11 cellular contexts compared by ENCODE assay signal in the genomic region with DNA sequence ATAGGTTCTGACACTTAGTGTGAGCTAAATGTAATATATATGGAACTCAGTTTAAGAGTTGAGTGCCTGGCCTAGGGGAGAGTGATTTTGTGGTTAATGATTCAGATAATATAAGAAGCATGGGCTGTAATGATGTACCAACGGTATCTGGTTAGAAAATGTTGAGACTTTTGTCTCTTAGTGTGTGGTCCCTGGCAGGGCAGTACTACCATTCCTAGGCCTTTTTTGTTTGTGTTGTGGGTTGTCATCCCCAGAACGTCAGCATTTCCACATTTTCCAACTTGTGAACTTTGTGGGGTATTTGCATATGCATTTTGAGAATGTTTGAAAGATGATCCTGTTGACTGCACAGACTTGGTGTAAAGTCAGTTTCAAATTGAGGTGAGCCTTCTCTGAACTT. TPM values are rescaled to one million over a fixed set of nuclear protein-coding genes. Genes with fewer than 3 reads are reported as not detected.
DNase-seq lines count a peak whose midpoint lies in the region; ATAC-seq, FAIRE-seq and TF ChIP-seq lines count a peak whose summit lies in the region.
"Had no signal": no experiment of that assay in that cellular context is flagged by ENCODE, and none has a peak within 500 bp of the region (broad histone marks: within the 10 kb centered on the region; RNA-seq: fewer than 3 reads in every experiment).

No MANE protein-coding gene starts in this region.

- DNase-seq in AG08396 (ENCODE audit: low spot score) (peak; percentile 25), GM19239 (ENCODE audit: insufficient read length, low spot score) (no peak), SK-N-SH (no peak), fibroblast of pulmonary artery (ENCODE audit: low read depth) (peak; percentile 56), DMS53 (lab: John Stamatoyannopoulos, UW) (no peak), DMS79 (lab: John Stamatoyannopoulos, UW) (no peak), left lung (no peak)
- DNase-seq: lower lobe of right lung, NCI-H1417 had no signal

- no peak overlapping the region for H2AFZ ChIP-seq in SK-N-SH (ENCODE audit: low read depth)

- peak; percentile 80 for FAIRE-seq in GM19239 (lab: Jason Lieb, UNC)
- FAIRE-seq: colon had no signal

- H4K20me1 ChIP-seq in SK-N-SH (ENCODE audit: insufficient read depth) = peaks cover 99% of the 10 kb centered on the region

- H3K36me3 ChIP-seq in SK-N-SH (replicated peaks in 1 of 2; ENCODE audit: control insufficient read depth in 1 of 2, insufficient read depth in 2 of 2, low read length in 1 of 2) (peaks cover 0 to 19% of the 10 kb centered on the region in 2 experiments), left lung (no peaks in the 10 kb centered on the region)
- H3K36me3 ChIP-seq: lower lobe of right lung had no signal

- TF ChIP-seq EP300 in SK-N-SH (IDR thresholded peaks at IDR 0.05; ENCODE audit: borderline replicate concordance in 1 of 2, low read depth in 1 of 2, low read length in 1 of 2) = 0 out of 4 replicates have a peak, but pooled peaks of 1 of the 2 experiments have one; percentile 3

- no peak for TF ChIP-seq CTCF in SK-N-SH (IDR thresholded peaks at IDR 0.05)
- TF ChIP-seq CTCF in fibroblast of pulmonary artery (IDR thresholded peaks at IDR 0.05; ENCODE audit: low read length, missing control alignments) = no peak
- TF ChIP-seq CTCF in left lung (IDR thresholded peaks at IDR 0.05) = no peak

- H3K27ac ChIP-seq in SK-N-SH (ENCODE audit: low read depth in 2 of 2, low read length in 1 of 2) (peak overlapping the region; percentile 53 to 58), left lung (no peak overlapping the region)
- H3K27ac ChIP-seq: lower lobe of right lung had no signal

- H3K9me3 ChIP-seq in SK-N-SH = no peaks in the 10 kb centered on the region
- no peaks in the 10 kb centered on the region for H3K9me3 ChIP-seq in left lung
- H3K9me3 ChIP-seq: lower lobe of right lung had no signal

- H3K4me3 ChIP-seq in SK-N-SH (ENCODE audit: low read depth in 2 of 2, low read length in 1 of 2) (no peak overlapping the region), fibroblast of pulmonary artery (replicated peaks; ENCODE audit: low read depth, low read length) (no peak overlapping the region), left lung (no peak overlapping the region)
- H3K4me3 ChIP-seq: lower lobe of right lung had no signal

- H3K4me1 ChIP-seq in SK-N-SH (ENCODE audit: control insufficient read depth in 1 of 2, insufficient read depth in 2 of 2, low read depth in 1 of 2, low read length in 1 of 2) = peaks cover 26 to 38% of the 10 kb centered on the region in 2 experiments; a peak in 3 of 4 replicates
- peaks cover 14 to 75% of the 10 kb centered on the region in 2 donors for H3K4me1 ChIP-seq in left lung

- intact Hi-C loops in left lung (cut with DNase I) = no loop called here

- TF ChIP-seq RAD21 in SK-N-SH (IDR thresholded peaks at IDR 0.05; ENCODE audit: low read length) = no peak

- peaks cover 100% of the 10 kb centered on the region for H3K79me2 ChIP-seq in SK-N-SH (ENCODE audit: insufficient read depth)

- H3K27me3 ChIP-seq in SK-N-SH (ENCODE audit: insufficient read depth) = no peaks in the 10 kb centered on the region
- H3K27me3 ChIP-seq in left lung = no peaks in the 10 kb centered on the region

- H3F3A ChIP-seq in SK-N-SH (replicated peaks; ENCODE audit: insufficient read depth) = peaks cover 35% of the 10 kb centered on the region

- peak overlapping the region; percentile 34; the same call in 1 of the 2 replicates for H3K4me2 ChIP-seq in SK-N-SH

- H3K9me2 ChIP-seq in SK-N-SH = no peaks in the 10 kb centered on the region

- no peak for ATAC-seq in HG02571 (IDR thresholded peaks at IDR 0.05; ENCODE audit: unreplicated experiment)
- ATAC-seq in left lung = no peak

- POLR2A ChIA-PET in SK-N-SH (lab: Yijun Ruan, JAX) = no interaction called here

- 56% methylated on average over 2 of the region's 2 CpGs for WGBS in SK-N-SH (ENCODE audit: low lambda C conversion rate)

- no peak overlapping the region for H3K9ac ChIP-seq in SK-N-SH

- CTCF ChIA-PET in SK-N-SH (lab: Yijun Ruan, JAX) = interaction anchor here (1.1 kb wide), 1 partner anchor 12 kb away, joined by 3 read pairs; no protein-coding TSS in a partner anchor

TF ChIP-seq in SK-N-SH, 30 proteins besides CTCF, POLR2A, EP300 and RAD21:
- TF ChIP-seq MEF2A (IDR thresholded peaks at IDR 0.05; ENCODE audit: borderline replicate concordance, low read depth) = no peak
- TF ChIP-seq NFIC (IDR thresholded peaks at IDR 0.05; ENCODE audit: borderline replicate concordance) = no peak
- no peak for TF ChIP-seq YY1 (IDR thresholded peaks at IDR 0.05; ENCODE audit: low read depth)
- 0 out of 2 replicates have a peak, but pooled peaks have one; percentile 19 for TF ChIP-seq JUND (IDR thresholded peaks at IDR 0.05)
- no peak for TF ChIP-seq SIN3A (IDR thresholded peaks at IDR 0.05; ENCODE audit: borderline replicate concordance, low read depth, low read length)

RNA-seq across cellular contexts. Expression of a gene that starts 11.4 kb away (rescaled TPM):
- polyA plus RNA-seq in SK-N-SH (2012; rRNA removed) = 85.8 and 146 TPM in 2 replicates
- polyA plus RNA-seq in SK-N-SH (2012; cell fraction: cytosol; rRNA removed) = 148 and 159 TPM in 2 replicates
- 72.1 and 172 TPM in 2 replicates for polyA plus RNA-seq in SK-N-SH (2012; cell fraction: nucleus; rRNA removed)
- 100 to 1,000 TPM in 1 of 2 donors, 10 to 100 TPM in 1; 82.6 to 102 TPM for total RNA-seq in left lung

Comparison
In these comparisons a context has a peak if more than half of its experiments do, and no peak if none do; other contexts are left out.
1. DNase-seq: peak in AG08396 (single experiment) and fibroblast of pulmonary artery (single experiment); none in GM19239 (single experiment), SK-N-SH (single experiment), DMS53 (single experiment), DMS79 (single experiment) and left lung (0 of 2).
2. H3K27ac ChIP-seq: peak in SK-N-SH (2 of 2); none in left lung (0 of 2).